In genomic region chr6:45713981-45714685, GRCh38 we compare ENCODE assay signal across 11 cellular contexts.
DNase-seq lines count a peak whose midpoint lies in the region; ATAC-seq and TF ChIP-seq lines count a peak whose summit lies in the region.
"Had no signal": no experiment of that assay in that cellular context is flagged by ENCODE, and none has a peak within 500 bp of the region (broad histone marks: within the 10 kb centered on the region; RNA-seq: fewer than 3 reads in every experiment).

No MANE protein-coding gene starts in this region.

- peaks cover 21% of the 10 kb centered on the region for H3K27me3 Mint-ChIP-seq in type B pancreatic cell

- H3K36me3 ChIP-seq in WERI-Rb-1 (no peaks in the 10 kb centered on the region), heart right ventricle (no peaks in the 10 kb centered on the region), A673 (ENCODE audit: insufficient read depth, low read length, poor library complexity, severe bottlenecking) (no peaks in the 10 kb centered on the region)
- H3K36me3 ChIP-seq: gastrocnemius medialis, neutrophil had no signal

- ATAC-seq in foreskin keratinocyte: no peak
- no peak for ATAC-seq in heart right ventricle
- no peak for ATAC-seq in HG03432 (IDR thresholded peaks at IDR 0.05; ENCODE audit: unreplicated experiment)

- peak; percentile 50 for DNase-seq in stimulated activated naive CD4-positive, alpha-beta T cell treated with Interleukin-2 at 50 U/mL for 16 hours (lab: John Stamatoyannopoulos, UW)
- DNase-seq in stimulated activated naive CD4-positive, alpha-beta T cell (lab: John Stamatoyannopoulos, UW): no peak
- DNase-seq in WERI-Rb-1: no peak
- no peak for DNase-seq in foreskin keratinocyte
- peak; percentile 20 for DNase-seq in type B pancreatic cell (ENCODE audit: extremely low spot score, unreplicated experiment)
- DNase-seq in heart right ventricle: no peak
- DNase-seq in A673 (ENCODE audit: low spot score): no peak

- intact Hi-C loops in heart right ventricle (cut with DNase I) (loop anchor here (1.0 to 10.0 kb wide), 9 partner anchors 289 to 1239 kb away; no protein-coding TSS in a partner anchor), A673 (cut with micrococcal nuclease; ENCODE audit: unreplicated experiment) (loop anchor here (1.0 to 10.0 kb wide), 4 partner anchors 292 to 1239 kb away; no protein-coding TSS in a partner anchor)

- H3K4me3 ChIP-seq in WERI-Rb-1 (ENCODE audit: low read depth, low read length) (no peak overlapping the region), heart right ventricle (no peak overlapping the region), A673 (ENCODE audit: low read depth, low read length, poor library complexity, severe bottlenecking) (no peak overlapping the region)
- H3K4me3 ChIP-seq: gastrocnemius medialis had no signal

- CTCF ChIA-PET in A673 (lab: Charles Lee): interaction anchor here (1.1 to 2.0 kb wide), 12 partner anchors 209 to 1238 kb away, joined by 3 to 25 read pairs (median 6); partner anchors contain the start of gene SUPT3H

- no peaks in the 10 kb centered on the region for H3K27me3 ChIP-seq in WERI-Rb-1 (ENCODE audit: insufficient read depth, low read depth, severe bottlenecking)
- H3K27me3 ChIP-seq in foreskin keratinocyte: no peaks in the 10 kb centered on the region
- peaks cover 0 to 6% (median 3%) of the 10 kb centered on the region in 7 donors for H3K27me3 ChIP-seq in heart right ventricle
- no peaks in the 10 kb centered on the region for H3K27me3 ChIP-seq in A673 (replicated peaks; ENCODE audit: insufficient read depth, low read depth, low read length, poor library complexity)
- H3K27me3 ChIP-seq: gastrocnemius medialis, neutrophil had no signal

- H3K9me3 Mint-ChIP-seq in type B pancreatic cell: no peaks in the 10 kb centered on the region

- no TSS peak for BruUV-seq in A673 (replicated peaks; lab: Mats Ljungman, UMichigan)

- no peak for TF ChIP-seq CTCF in WERI-Rb-1 (IDR thresholded peaks at IDR 0.05; ENCODE audit: low read depth, low read length)
- no peak for TF ChIP-seq CTCF in foreskin keratinocyte (conservative IDR thresholded peaks at IDR 0.05)
- TF ChIP-seq CTCF in type B pancreatic cell (conservative IDR thresholded peaks at IDR 0.05): no peak
- no peak for TF ChIP-seq CTCF in heart right ventricle (IDR thresholded peaks at IDR 0.05)
- no peak for TF ChIP-seq CTCF in A673 (conservative IDR thresholded peaks at IDR 0.05; ENCODE audit: low read depth, low read length)

- POLR2A ChIA-PET in A673 (lab: Charles Lee; ENCODE audit: low non-redundant PET): interaction anchor here (0.8 kb wide), 1 partner anchor 160 kb away, joined by 3 read pairs; no protein-coding TSS in a partner anchor

- H3K9me3 ChIP-seq in WERI-Rb-1 (ENCODE audit: severe bottlenecking): no peaks in the 10 kb centered on the region
- no peaks in the 10 kb centered on the region for H3K9me3 ChIP-seq in heart right ventricle
- no peaks in the 10 kb centered on the region for H3K9me3 ChIP-seq in A673 (ENCODE audit: low read depth, low read length, poor library complexity, severe bottlenecking)
- H3K9me3 ChIP-seq: Caco-2, gastrocnemius medialis, neutrophil had no signal

- H3K4me3 Mint-ChIP-seq in type B pancreatic cell: no peak overlapping the region

- H3K4me1 ChIP-seq in foreskin keratinocyte (peaks cover 4% of the 10 kb centered on the region), heart right ventricle (peaks cover 0 to 19% (median 0%) of the 10 kb centered on the region in 9 donors), A673 (ENCODE audit: insufficient read depth, low read length, poor library complexity, severe bottlenecking) (peaks cover 5% of the 10 kb centered on the region)
- H3K4me1 ChIP-seq: Caco-2 had no signal

- peak overlapping the region; percentile 5 for H3K27ac Mint-ChIP-seq in type B pancreatic cell

- 74 to 83% methylated on average over 11 of the region's 11 CpGs for WGBS in heart right ventricle, 2 donors

- H3K36me3 Mint-ChIP-seq in type B pancreatic cell: no peaks in the 10 kb centered on the region

- H3K27ac ChIP-seq in WERI-Rb-1 (peak overlapping the region; percentile 13), foreskin keratinocyte (peak overlapping the region; percentile 14), heart right ventricle (no peak overlapping the region), A673 (ENCODE audit: low read depth, low read length, poor library complexity, severe bottlenecking) (no peak overlapping the region)
- H3K27ac ChIP-seq: gastrocnemius medialis, neutrophil had no signal

- H3K4me1 Mint-ChIP-seq in type B pancreatic cell (ENCODE audit: unreplicated experiment): peaks cover 24% of the 10 kb centered on the region

Comparison
In these comparisons a context has a peak if more than half of its experiments do, and no peak if none do; other contexts are left out.
1. DNase-seq: peak in stimulated activated naive CD4-positive, alpha-beta T cell treated with Interleukin-2 at 50 U/mL for 16 hours (single experiment) and type B pancreatic cell (single experiment); none in stimulated activated naive CD4-positive, alpha-beta T cell (0 of 6), WERI-Rb-1 (single experiment), foreskin keratinocyte (0 of 2), heart right ventricle (0 of 2) and A673 (single experiment).
2. H3K27ac ChIP-seq: peak in WERI-Rb-1 (single experiment) and foreskin keratinocyte (single experiment); none in heart right ventricle (0 of 10) and A673 (single experiment).